1 cellular context compared by ENCODE assay signal in the genomic region with DNA sequence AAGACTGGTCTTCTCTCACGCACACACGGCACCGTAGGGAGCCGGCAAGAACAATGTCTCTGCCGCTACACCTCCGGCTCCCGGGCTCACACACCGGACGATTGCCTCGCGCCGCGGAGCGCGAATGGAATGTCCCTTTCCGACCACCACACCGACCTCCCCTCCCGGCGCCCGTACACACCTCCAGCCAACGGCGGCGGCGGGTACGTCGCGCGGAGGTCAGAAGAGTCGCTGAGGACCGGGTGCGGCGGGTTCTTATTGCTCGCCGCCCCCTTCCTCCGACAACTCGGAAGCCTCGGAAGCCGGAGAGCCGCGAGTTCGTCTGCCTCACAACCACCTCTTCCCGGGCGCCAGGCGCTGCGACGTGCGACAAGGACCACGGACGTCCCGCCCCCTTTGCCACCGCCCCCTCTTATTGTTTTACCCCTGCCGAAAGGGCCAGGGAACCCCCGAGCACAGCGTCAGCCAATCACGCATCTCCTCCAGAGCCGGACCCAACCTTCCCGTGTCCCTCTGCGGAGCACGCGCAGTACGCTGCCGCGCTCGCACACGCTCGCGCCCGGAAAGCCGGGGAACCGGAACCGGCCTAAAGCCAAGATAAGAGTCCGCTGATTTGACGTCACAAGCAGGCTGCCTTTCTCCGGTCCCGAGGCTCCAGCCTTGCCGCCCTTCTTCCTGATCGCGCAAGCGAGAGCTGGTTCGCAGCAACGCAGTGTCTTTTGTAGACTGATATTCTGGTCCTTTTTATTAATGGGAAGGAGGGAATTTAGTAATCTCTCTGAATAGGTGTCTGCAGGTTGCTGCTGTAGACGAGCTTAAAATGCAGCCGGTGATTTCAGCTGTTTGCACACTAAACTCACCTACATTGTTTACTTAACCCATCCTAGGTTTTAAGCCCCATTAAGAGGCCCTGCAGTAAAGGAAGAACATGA.
A peak's percentile ranks its signal among the peaks of the same experiment; 100 is the strongest.
TF ChIP-seq lines count a peak whose summit lies in the region.

G3BP2 (minus strand) TSS at position 385 of the 932 bp plus-strand sequence. CDS start 11,386 bp downstream, outside the sequence.

TF ChIP-seq in WTC11, 78 proteins besides CTCF, POLR2A, EP300 and RAD21 (continued from another document and continues in another):
- TF ChIP-seq, protein P1, sequence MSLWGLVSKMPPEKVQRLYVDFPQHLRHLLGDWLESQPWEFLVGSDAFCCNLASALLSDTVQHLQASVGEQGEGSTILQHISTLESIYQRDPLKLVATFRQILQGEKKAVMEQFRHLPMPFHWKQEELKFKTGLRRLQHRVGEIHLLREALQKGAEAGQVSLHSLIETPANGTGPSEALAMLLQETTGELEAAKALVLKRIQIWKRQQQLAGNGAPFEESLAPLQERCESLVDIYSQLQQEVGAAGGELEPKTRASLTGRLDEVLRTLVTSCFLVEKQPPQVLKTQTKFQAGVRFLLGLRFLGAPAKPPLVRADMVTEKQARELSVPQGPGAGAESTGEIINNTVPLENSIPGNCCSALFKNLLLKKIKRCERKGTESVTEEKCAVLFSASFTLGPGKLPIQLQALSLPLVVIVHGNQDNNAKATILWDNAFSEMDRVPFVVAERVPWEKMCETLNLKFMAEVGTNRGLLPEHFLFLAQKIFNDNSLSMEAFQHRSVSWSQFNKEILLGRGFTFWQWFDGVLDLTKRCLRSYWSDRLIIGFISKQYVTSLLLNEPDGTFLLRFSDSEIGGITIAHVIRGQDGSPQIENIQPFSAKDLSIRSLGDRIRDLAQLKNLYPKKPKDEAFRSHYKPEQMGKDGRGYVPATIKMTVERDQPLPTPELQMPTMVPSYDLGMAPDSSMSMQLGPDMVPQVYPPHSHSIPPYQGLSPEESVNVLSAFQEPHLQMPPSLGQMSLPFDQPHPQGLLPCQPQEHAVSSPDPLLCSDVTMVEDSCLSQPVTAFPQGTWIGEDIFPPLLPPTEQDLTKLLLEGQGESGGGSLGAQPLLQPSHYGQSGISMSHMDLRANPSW (CRISPR knock-in tag; conservative IDR thresholded peaks at IDR 0.05; ENCODE audit: low read depth): no peak; the same call in 1 of the 2 replicates
- TF ChIP-seq NR1H2 (CRISPR knock-in tag; IDR thresholded peaks at IDR 0.05): no peak
- TF ChIP-seq TEAD1 (CRISPR knock-in tag; IDR thresholded peaks at IDR 0.05): 0 out of 2 replicates have a peak, but pooled peaks have one; percentile 68
- TF ChIP-seq ZNF416 (CRISPR knock-in tag; IDR thresholded peaks at IDR 0.05): peak; percentile 71; the same call in 1 of the 2 replicates
- TF ChIP-seq NFE2L1 (CRISPR knock-in tag; IDR thresholded peaks at IDR 0.05): no peak; the same call in none of the 2 replicates
- no peak; the same call in 1 of the 2 replicates for TF ChIP-seq IRF1 (CRISPR knock-in tag; IDR thresholded peaks at IDR 0.05)
- peak; percentile 88; the same call in 1 of the 2 replicates for TF ChIP-seq CREM (CRISPR knock-in tag; IDR thresholded peaks at IDR 0.05)
- TF ChIP-seq ZNF281 (CRISPR knock-in tag; IDR thresholded peaks at IDR 0.05): peak; percentile 63; the same call in 1 of the 2 replicates
- TF ChIP-seq, protein P2, sequence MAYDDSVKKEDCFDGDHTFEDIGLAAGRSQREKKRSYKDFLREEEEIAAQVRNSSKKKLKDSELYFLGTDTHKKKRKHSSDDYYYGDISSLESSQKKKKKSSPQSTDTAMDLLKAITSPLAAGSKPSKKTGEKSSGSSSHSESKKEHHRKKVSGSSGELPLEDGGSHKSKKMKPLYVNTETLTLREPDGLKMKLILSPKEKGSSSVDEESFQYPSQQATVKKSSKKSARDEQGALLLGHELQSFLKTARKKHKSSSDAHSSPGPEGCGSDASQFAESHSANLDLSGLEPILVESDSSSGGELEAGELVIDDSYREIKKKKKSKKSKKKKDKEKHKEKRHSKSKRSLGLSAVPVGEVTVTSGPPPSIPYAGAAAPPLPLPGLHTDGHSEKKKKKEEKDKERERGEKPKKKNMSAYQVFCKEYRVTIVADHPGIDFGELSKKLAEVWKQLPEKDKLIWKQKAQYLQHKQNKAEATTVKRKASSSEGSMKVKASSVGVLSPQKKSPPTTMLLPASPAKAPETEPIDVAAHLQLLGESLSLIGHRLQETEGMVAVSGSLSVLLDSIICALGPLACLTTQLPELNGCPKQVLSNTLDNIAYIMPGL (CRISPR knock-in tag; IDR thresholded peaks at IDR 0.05): peak; percentile 36
- no peak for TF ChIP-seq HMGA2 (CRISPR knock-in tag; IDR thresholded peaks at IDR 0.05)
- TF ChIP-seq IRF2 (CRISPR knock-in tag; IDR thresholded peaks at IDR 0.05; ENCODE audit: borderline replicate concordance, low read depth): peak; percentile 45; the same call in 1 of the 2 replicates
- TF ChIP-seq, protein P3, sequence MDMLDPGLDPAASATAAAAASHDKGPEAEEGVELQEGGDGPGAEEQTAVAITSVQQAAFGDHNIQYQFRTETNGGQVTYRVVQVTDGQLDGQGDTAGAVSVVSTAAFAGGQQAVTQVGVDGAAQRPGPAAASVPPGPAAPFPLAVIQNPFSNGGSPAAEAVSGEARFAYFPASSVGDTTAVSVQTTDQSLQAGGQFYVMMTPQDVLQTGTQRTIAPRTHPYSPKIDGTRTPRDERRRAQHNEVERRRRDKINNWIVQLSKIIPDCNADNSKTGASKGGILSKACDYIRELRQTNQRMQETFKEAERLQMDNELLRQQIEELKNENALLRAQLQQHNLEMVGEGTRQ (CRISPR knock-in tag; IDR thresholded peaks at IDR 0.05): no peak
- no peak for TF ChIP-seq ZNF263 (CRISPR knock-in tag; IDR thresholded peaks at IDR 0.05; ENCODE audit: low read depth)
- no peak for TF ChIP-seq PREB (CRISPR knock-in tag; IDR thresholded peaks at IDR 0.05; ENCODE audit: borderline replicate concordance)
- TF ChIP-seq GABPB1 (CRISPR knock-in tag; IDR thresholded peaks at IDR 0.05): peak; percentile 30; the same call in 1 of the 2 replicates
- no peak for TF ChIP-seq ZNF425 (CRISPR knock-in tag; conservative IDR thresholded peaks at IDR 0.05)
- TF ChIP-seq, protein P4, sequence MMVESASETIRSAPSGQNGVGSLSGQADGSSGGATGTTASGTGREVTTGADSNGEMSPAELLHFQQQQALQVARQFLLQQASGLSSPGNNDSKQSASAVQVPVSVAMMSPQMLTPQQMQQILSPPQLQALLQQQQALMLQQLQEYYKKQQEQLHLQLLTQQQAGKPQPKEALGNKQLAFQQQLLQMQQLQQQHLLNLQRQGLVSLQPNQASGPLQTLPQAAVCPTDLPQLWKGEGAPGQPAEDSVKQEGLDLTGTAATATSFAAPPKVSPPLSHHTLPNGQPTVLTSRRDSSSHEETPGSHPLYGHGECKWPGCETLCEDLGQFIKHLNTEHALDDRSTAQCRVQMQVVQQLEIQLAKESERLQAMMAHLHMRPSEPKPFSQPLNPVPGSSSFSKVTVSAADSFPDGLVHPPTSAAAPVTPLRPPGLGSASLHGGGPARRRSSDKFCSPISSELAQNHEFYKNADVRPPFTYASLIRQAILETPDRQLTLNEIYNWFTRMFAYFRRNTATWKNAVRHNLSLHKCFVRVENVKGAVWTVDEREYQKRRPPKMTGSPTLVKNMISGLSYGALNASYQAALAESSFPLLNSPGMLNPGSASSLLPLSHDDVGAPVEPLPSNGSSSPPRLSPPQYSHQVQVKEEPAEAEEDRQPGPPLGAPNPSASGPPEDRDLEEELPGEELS (CRISPR knock-in tag; IDR thresholded peaks at IDR 0.05): peak; percentile 11; the same call in 1 of the 2 replicates
- no peak for TF ChIP-seq ZNF532 (CRISPR knock-in tag; IDR thresholded peaks at IDR 0.05; ENCODE audit: borderline replicate concordance)
- no peak for TF ChIP-seq ATF1 (CRISPR knock-in tag; IDR thresholded peaks at IDR 0.05)
- TF ChIP-seq, protein P5, sequence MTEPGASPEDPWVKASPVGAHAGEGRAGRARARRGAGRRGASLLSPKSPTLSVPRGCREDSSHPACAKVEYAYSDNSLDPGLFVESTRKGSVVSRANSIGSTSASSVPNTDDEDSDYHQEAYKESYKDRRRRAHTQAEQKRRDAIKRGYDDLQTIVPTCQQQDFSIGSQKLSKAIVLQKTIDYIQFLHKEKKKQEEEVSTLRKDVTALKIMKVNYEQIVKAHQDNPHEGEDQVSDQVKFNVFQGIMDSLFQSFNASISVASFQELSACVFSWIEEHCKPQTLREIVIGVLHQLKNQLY (CRISPR knock-in tag; IDR thresholded peaks at IDR 0.05): no peak
- TF ChIP-seq KAT7 (CRISPR knock-in tag; IDR thresholded peaks at IDR 0.05; ENCODE audit: borderline replicate concordance): no peak
- peak; percentile 62 for TF ChIP-seq NFYB (CRISPR knock-in tag; conservative IDR thresholded peaks at IDR 0.05; ENCODE audit: low read depth)
- no peak for TF ChIP-seq NFATC4 (CRISPR knock-in tag; IDR thresholded peaks at IDR 0.05)
